8 cellular contexts compared by ENCODE assay signal in genomic region chr20:3045816-3046676, GRCh38. TPM values are rescaled to one million over a fixed set of nuclear protein-coding genes. Genes with fewer than 3 reads are reported as not detected.
DNase-seq lines count a peak whose midpoint lies in the region; ATAC-seq and TF ChIP-seq lines count a peak whose summit lies in the region.

Gene MRPS26, plus strand, starts transcription at chr20:3046052. Its CDS starts 17 bp downstream, at chr20:3046069.

- peak; percentile 37 for DNase-seq in AG04450 (ENCODE audit: low read depth, low spot score)
- peak; percentile 36 for DNase-seq in NCI-H226
- peak; percentile 92 for DNase-seq in activated CD4-positive, alpha-beta T cell treated with anti-CD3 and anti-CD28 coated beads for 36 hours
- DNase-seq in left colon = peak; percentile 90 to 95
- peak; percentile 65 to 82 for DNase-seq in stimulated activated CD4-positive, alpha-beta T cell treated with anti-CD3 and anti-CD28 coated beads, Interleukin-1b, Interleukin-23, amount 100 ng/mL, for 4 hours (ENCODE audit: low read depth in 2 of 2)

- H3K9me3 ChIP-seq in AG04450 (ENCODE audit: control insufficient read depth, insufficient read depth, low read length) = no peaks in the 10 kb centered on the region; the same call in 1 of the 2 replicates

- no peaks in the 10 kb centered on the region for H3K27me3 ChIP-seq in AG04450 (ENCODE audit: control insufficient read depth, insufficient read depth, low read length)

- no peak for TF ChIP-seq CTCF in AG04450 (IDR thresholded peaks at IDR 0.05; ENCODE audit: low read depth, low read length)

- peak within 1 kb of the TSS; percentile 89 for H3K4me3 Mint-ChIP-seq in activated CD4-positive, alpha-beta T cell treated with anti-CD3 and anti-CD28 coated beads for 36 hours

- intact Hi-C loops in activated CD4-positive, alpha-beta T cell treated with anti-CD3 and anti-CD28 coated beads for 36 hours (cut with DNase I, micrococcal nuclease) = loop anchor here (1.0 to 5.0 kb wide), 9 partner anchors 32 to 426 kb away; partner anchors contain the start of genes DDRGK1 (in 2 of the 2), FASTKD5 (in 2 of the 2), UBOX5 (in 2 of the 2) and ATRN (in 1 of the 2)
- intact Hi-C loops in left colon (cut with DNase I, micrococcal nuclease) = no loop called here

- H3K27me3 Mint-ChIP-seq in activated CD4-positive, alpha-beta T cell treated with anti-CD3 and anti-CD28 coated beads for 36 hours = no peaks in the 10 kb centered on the region

- H3K36me3 Mint-ChIP-seq in activated CD4-positive, alpha-beta T cell treated with anti-CD3 and anti-CD28 coated beads for 36 hours (ENCODE audit: low read depth) = peaks cover 41% of the 10 kb centered on the region

- H3K9me3 Mint-ChIP-seq in activated CD4-positive, alpha-beta T cell treated with anti-CD3 and anti-CD28 coated beads for 36 hours (ENCODE audit: low read depth) = no peaks in the 10 kb centered on the region

- H3K27ac ChIP-seq in AG04450 (ENCODE audit: low read depth, low read length) (peak within 1 kb of the TSS; percentile 77), cingulate gyrus (ENCODE audit: low read depth, low read length) (peak within 1 kb of the TSS; percentile 90)

- H3K4me1 Mint-ChIP-seq in activated CD4-positive, alpha-beta T cell treated with anti-CD3 and anti-CD28 coated beads for 36 hours = peaks cover 27% of the 10 kb centered on the region

- H3K4me3 ChIP-seq in AG04450 (ENCODE audit: low read depth, low read length) = peak within 1 kb of the TSS; percentile 81

- peak within 1 kb of the TSS; percentile 88 for H3K27ac Mint-ChIP-seq in activated CD4-positive, alpha-beta T cell treated with anti-CD3 and anti-CD28 coated beads for 36 hours

- ATAC-seq in GM18858 (IDR thresholded peaks at IDR 0.05; ENCODE audit: unreplicated experiment) (peak; percentile 68), HG03095 (IDR thresholded peaks at IDR 0.05; ENCODE audit: unreplicated experiment) (peak; percentile 90), left colon (peak; percentile 90)
- ATAC-seq in activated CD4-positive, alpha-beta T cell treated with anti-CD3 and anti-CD28 coated beads for 36 hours = peak; percentile 94

- CTCF ChIA-PET in AG04450 (lab: Charles Lee) = interaction anchor here (0.5 to 1.0 kb wide), 3 partner anchors 8 to 58 kb away, joined by 3 read pairs; no protein-coding TSS in a partner anchor
- CTCF ChIA-PET in activated CD4-positive, alpha-beta T cell treated with anti-CD3 and anti-CD28 coated beads for 36 hours (lab: Charles Lee) = interaction anchor here (1.2 kb wide), 1 partner anchor 8 kb away, joined by 4 read pairs; no protein-coding TSS in a partner anchor

- POLR2A ChIA-PET in AG04450 (lab: Yijun Ruan, JAX) = interaction anchor here (0.5 to 0.8 kb wide), 3 partner anchors 8 to 33 kb away, joined by 3 to 4 read pairs (median 3); no protein-coding TSS in a partner anchor
- POLR2A ChIA-PET in activated CD4-positive, alpha-beta T cell treated with anti-CD3 and anti-CD28 coated beads for 36 hours (lab: Charles Lee) = interaction anchor here (1.2 to 1.5 kb wide), 2 partner anchors 31 to 34 kb away, joined by 7 to 13 read pairs; no protein-coding TSS in a partner anchor

RNA-seq across cellular contexts. Expression of gene MRPS26, which starts in this region (rescaled TPM):
- 22.8 and 27.2 TPM in 2 replicates for polyA plus RNA-seq in AG04450 (2011; rRNA removed)
- 9.1 and 12.0 TPM in 2 replicates for polyA minus RNA-seq in AG04450 (2011; rRNA and poly(A)+ RNA removed)
- 100 to 1,000 TPM; 107 to 153 TPM for total RNA-seq in activated CD4-positive, alpha-beta T cell treated with anti-CD3 and anti-CD28 coated beads for 36 hours
- total RNA-seq in left colon = 10 to 100 TPM; 33.1 to 44.1 TPM

Comparison
In these comparisons a context has a peak if more than half of its experiments do, and no peak if none do; other contexts are left out.
1. Peak in every context shown above with its lines: DNase-seq, ATAC-seq, H3K4me3 ChIP-seq and H3K27ac ChIP-seq.
2. DNase-seq: peak in every context shown above with its lines; median percentile 92 in left colon; 92 in activated CD4-positive, alpha-beta T cell treated with anti-CD3 and anti-CD28 coated beads for 36 hours; 74 in stimulated activated CD4-positive, alpha-beta T cell treated with anti-CD3 and anti-CD28 coated beads, Interleukin-1b, Interleukin-23, amount 100 ng/mL, for 4 hours; 37 in AG04450; 36 in NCI-H226.
3. intact Hi-C loops: an anchor here in activated CD4-positive, alpha-beta T cell treated with anti-CD3 and anti-CD28 coated beads for 36 hours (1.0 to 5.0 kb wide); none called in left colon.